In genomic region chr20:4864292-4864691, GRCh38 we compare ENCODE assay signal across 28 cellular contexts. TPM values are rescaled to one million over a fixed set of nuclear protein-coding genes. Genes with fewer than 3 reads are reported as not detected.
DNase-seq lines count a peak whose midpoint lies in the region; ATAC-seq, FAIRE-seq and TF ChIP-seq lines count a peak whose summit lies in the region.
"Had no signal": no experiment of that assay in that cellular context is flagged by ENCODE, and none has a peak within 500 bp of the region (broad histone marks: within the 10 kb centered on the region; RNA-seq: fewer than 3 reads in every experiment).

No MANE protein-coding gene starts in this region.

- BruUV-seq in HepG2 (replicated peaks; lab: Mats Ljungman, UMichigan): no TSS peak

- peaks cover 0 to 4% (median 0%) of the 10 kb centered on the region in 3 donors for H3K4me1 Mint-ChIP-seq in naive B cell
- H3K4me1 Mint-ChIP-seq: stimulated activated naive CD8-positive, alpha-beta T cell treated with anti-CD3 and anti-CD28 coated beads, Interleukin-15, amount 100 ng/mL, for 72 hours had no signal

- H3K4me3 Mint-ChIP-seq in naive B cell: no peak overlapping the region
- H3K4me3 Mint-ChIP-seq: stimulated activated naive CD8-positive, alpha-beta T cell treated with anti-CD3 and anti-CD28 coated beads, Interleukin-15, amount 100 ng/mL, for 72 hours; WTC11 had no signal

- H3K27ac ChIP-seq in HepG2 (ENCODE audit: extremely low read length, insufficient read depth, low read length): no peak overlapping the region
- no peak overlapping the region for H3K27ac ChIP-seq in right lobe of liver
- H3K27ac ChIP-seq in VCaP: peak overlapping the region; percentile 80
- H3K27ac ChIP-seq in upper lobe of right lung: no peak overlapping the region
- H3K27ac ChIP-seq in sigmoid colon: no peak overlapping the region
- H3K27ac ChIP-seq: esophagus squamous epithelium, thyroid gland had no signal

- peak overlapping the region in 4 of 6 donors; percentile 1 to 76 (median 54) for H3K27ac Mint-ChIP-seq in naive B cell
- H3K27ac Mint-ChIP-seq: WTC11 had no signal

- DNase-seq in HepG2 (ENCODE audit: low spot score) (peak; percentile 80), right lobe of liver (no peak), naive B cell (no peak), upper lobe of right lung (no peak), RPMI8226 (no peak), sigmoid colon (no peak)
- no peak for DNase-seq in activated CD4-positive, alpha-beta T cell treated with anti-CD3 and anti-CD28 coated beads for 4 hours
- DNase-seq: activated CD4-positive, alpha-beta T cell treated with anti-CD3 and anti-CD28 coated beads, Interleukin-2, amount 50 U/mL, for 1 hour; activated naive CD4-positive, alpha-beta T cell treated with anti-CD3 and anti-CD28 coated beads, Interleukin-2, amount 50 U/mL, for 16 hours; anterior cingulate cortex; COR-L47; cortex of kidney; esophagus squamous epithelium; foreskin melanocyte; KG1; mammary epithelial cell; MM.1S; NCI-H1436 treated with DMSO at 0.1 percent for 48 hours; stimulated activated naive CD8-positive, alpha-beta T cell treated with anti-CD3 and anti-CD28 coated beads, Interleukin-15, amount 100 ng/mL, for 72 hours; SW 1271; T1000; thyroid gland had no signal

- H3K9ac ChIP-seq in HepG2 (ENCODE audit: insufficient read depth, low read depth, low read length): no peak overlapping the region

- H3K36me3 Mint-ChIP-seq in naive B cell: peaks cover 22 to 38% of the 10 kb centered on the region in 2 donors

- TF ChIP-seq CTCF in HepG2 (CRISPR knock-in tag; IDR thresholded peaks at IDR 0.05) (no peak), right lobe of liver (IDR thresholded peaks at IDR 0.05) (no peak), VCaP (conservative IDR thresholded peaks at IDR 0.05) (no peak), upper lobe of right lung (IDR thresholded peaks at IDR 0.05) (no peak), sigmoid colon (IDR thresholded peaks at IDR 0.05) (no peak)

- no peak overlapping the region for H3K4me2 ChIP-seq in HepG2 (ENCODE audit: low read depth, low read length)

- no peaks in the 10 kb centered on the region for H3K79me2 ChIP-seq in HepG2 (ENCODE audit: insufficient read depth, low read length)

- WGBS in HepG2 (ENCODE audit: low lambda C conversion rate): 78% methylated on average over 5 of the region's 5 CpGs
- 78% methylated on average over 4 of the region's 5 CpGs for WGBS in right lobe of liver (ENCODE audit: insufficient coverage, low coverage, low lambda C conversion rate, missing lambda C conversion rate)
- 75 to 81% methylated on average over 5 of the region's 5 CpGs for WGBS in sigmoid colon, 2 donors

- H3K27me3 ChIP-seq in HepG2 (ENCODE audit: control insufficient read depth in 1 of 2, insufficient read depth in 2 of 2, low read length in 2 of 2) (no peaks in the 10 kb centered on the region), right lobe of liver (no peaks in the 10 kb centered on the region), upper lobe of right lung (no peaks in the 10 kb centered on the region), sigmoid colon (no peaks in the 10 kb centered on the region)
- H3K27me3 ChIP-seq: esophagus squamous epithelium, thyroid gland had no signal

- H3K36me3 ChIP-seq in HepG2 (replicated peaks in 1 of 2; ENCODE audit: control insufficient read depth in 1 of 2, insufficient read depth in 2 of 2, low read length in 2 of 2) (peaks cover 57 to 92% of the 10 kb centered on the region in 2 experiments), right lobe of liver (peaks cover 8 to 58% (median 14%) of the 10 kb centered on the region in 4 donors), upper lobe of right lung (peaks cover 58% of the 10 kb centered on the region), sigmoid colon (peaks cover 9 to 70% (median 18%) of the 10 kb centered on the region in 4 donors)

- H2AFZ ChIP-seq in HepG2 (ENCODE audit: low read length): no peak overlapping the region

- H3K9me3 Mint-ChIP-seq in naive B cell: no peaks in the 10 kb centered on the region
- H3K9me3 Mint-ChIP-seq: stimulated activated naive CD8-positive, alpha-beta T cell treated with anti-CD3 and anti-CD28 coated beads, Interleukin-15, amount 100 ng/mL, for 72 hours; WTC11 had no signal

- TF ChIP-seq POLR2A in HepG2 (IDR thresholded peaks at IDR 0.05; ENCODE audit: insufficient read depth in 1 of 2, low read depth in 2 of 2, low read length in 2 of 2) (no peak), right lobe of liver (IDR thresholded peaks at IDR 0.05) (no peak), sigmoid colon (IDR thresholded peaks at IDR 0.05) (no peak)

- 0 out of 2 replicates have a peak, but pooled peaks cover 9% of the 10 kb centered on the region for H3K4me1 ChIP-seq in HepG2 (ENCODE audit: insufficient read depth, low read length)
- peaks cover 0 to 14% (median 0%) of the 10 kb centered on the region in 4 donors for H3K4me1 ChIP-seq in right lobe of liver
- no peaks in the 10 kb centered on the region for H3K4me1 ChIP-seq in upper lobe of right lung
- no peaks in the 10 kb centered on the region for H3K4me1 ChIP-seq in sigmoid colon
- H3K4me1 ChIP-seq: thyroid gland had no signal

- H3K9me3 ChIP-seq in HepG2 (ENCODE audit: low read length) (no peaks in the 10 kb centered on the region), right lobe of liver (no peaks in the 10 kb centered on the region), upper lobe of right lung (no peaks in the 10 kb centered on the region), sigmoid colon (no peaks in the 10 kb centered on the region)
- H3K9me3 ChIP-seq: esophagus squamous epithelium, prostate gland, thyroid gland had no signal

- H3K27me3 Mint-ChIP-seq in naive B cell: no peaks in the 10 kb centered on the region
- H3K27me3 Mint-ChIP-seq: stimulated activated naive CD8-positive, alpha-beta T cell treated with anti-CD3 and anti-CD28 coated beads, Interleukin-15, amount 100 ng/mL, for 72 hours had no signal

- no peaks in the 10 kb centered on the region for H4K20me1 ChIP-seq in HepG2 (ENCODE audit: insufficient read depth, low read length)

- POLR2A ChIA-PET in HepG2 (lab: Yijun Ruan, JAX): no interaction called here

- CTCF ChIA-PET in HepG2 (lab: Yijun Ruan, JAX; ENCODE audit: low intra/inter-chr PET ratio, low total read pairs): no interaction called here

- in situ Hi-C loops in HepG2 (cut with HindIII; ENCODE audit: extremely low pct_ligation_motif_present, low pct_unique_long_range_greater_than_20kb): no loop called here

- TF ChIP-seq EP300 in HepG2 (IDR thresholded peaks at IDR 0.05; ENCODE audit: low read depth in 2 of 2, low read length in 2 of 2) (no peak), HepG2 (CRISPR knock-in tag; IDR thresholded peaks at IDR 0.05; ENCODE audit: borderline replicate concordance) (no peak), sigmoid colon (IDR thresholded peaks at IDR 0.05) (no peak)

- intact Hi-C loops in HepG2 (cut with micrococcal nuclease; ENCODE audit: unreplicated experiment) (no loop called here), right lobe of liver (cut with DNase I) (no loop called here), upper lobe of right lung (cut with DNase I) (no loop called here), sigmoid colon (cut with DNase I) (no loop called here)

- ATAC-seq in HepG2 (peak; percentile 37), right lobe of liver (no peak), naive B cell (ENCODE audit: low read depth in 2 of 2) (no peak), upper lobe of right lung (no peak)
- ATAC-seq: GM12878; HCT116; stimulated activated naive CD8-positive, alpha-beta T cell treated with anti-CD3 and anti-CD28 coated beads, Interleukin-15, amount 100 ng/mL, for 72 hours; WTC11 had no signal

- peak; percentile 15 for FAIRE-seq in HepG2 (lab: Jason Lieb, UNC)
- FAIRE-seq: GM12878, RCC 7860 had no signal

- no peak overlapping the region for H3K4me3 ChIP-seq in HepG2 (replicated peaks in 1 of 3; ENCODE audit: insufficient read depth in 1 of 3, low read depth in 2 of 3, low read length in 3 of 3)
- H3K4me3 ChIP-seq in right lobe of liver: no peak overlapping the region
- no peak overlapping the region for H3K4me3 ChIP-seq in upper lobe of right lung
- H3K4me3 ChIP-seq in sigmoid colon: no peak overlapping the region
- H3K4me3 ChIP-seq: esophagus squamous epithelium, GM12878, prostate gland, thyroid gland had no signal

- no peak for TF ChIP-seq RAD21 in HepG2 (CRISPR knock-in tag; IDR thresholded peaks at IDR 0.05)

TF ChIP-seq in HepG2, 621 proteins besides CTCF, POLR2A, EP300 and RAD21 (continues in another document):
- TF ChIP-seq ZNF768 (CRISPR knock-in tag; IDR thresholded peaks at IDR 0.05) (0 out of 2 replicates have a peak, but pooled peaks have one; percentile 21), ZNF552 (CRISPR knock-in tag; IDR thresholded peaks at IDR 0.05; ENCODE audit: borderline replicate concordance) (no peak), ZMAT3 (CRISPR knock-in tag; conservative IDR thresholded peaks at IDR 0.05) (no peak)

RNA-seq across cellular contexts. Expression of gene RASSF2, which starts 40.9 kb away (rescaled TPM):
- total RNA-seq in HepG2 (2016; rRNA removed; fragmentation: Illumina TruSeq; extraction: Trizol) (0.53 and 0.83 TPM in 2 replicates), right lobe of liver (1 to 10 TPM; 2.0 to 4.8 (median 4.2) TPM), upper lobe of right lung (35.3 TPM), sigmoid colon (10 to 100 TPM; 14.6 to 37.4 (median 17.8) TPM)
- total RNA-seq in HepG2 (2016; cell fraction: cytosol; rRNA removed; fragmentation: Illumina TruSeq; extraction: Trizol; ENCODE audit: low read depth): under 0.01 and 0.09 TPM in 2 replicates
- 0.61 and 0.86 TPM in 2 replicates for total RNA-seq in HepG2 (2016; cell fraction: insoluble cytoplasmic fraction; rRNA removed; fragmentation: Illumina TruSeq; extraction: Trizol)
- total RNA-seq in HepG2 (2016; cell fraction: membrane; rRNA removed; fragmentation: Illumina TruSeq; extraction: Trizol): 0.25 and 0.31 TPM in 2 replicates
- 0.19 and 0.44 TPM in 2 replicates for total RNA-seq in HepG2 (2016; cell fraction: nucleus; rRNA removed; fragmentation: Illumina TruSeq; extraction: Trizol)
- polyA plus RNA-seq in HepG2 (2011; rRNA removed) (0.09 and 0.16 TPM in 2 replicates), naive B cell (ENCODE audit: low read depth in 6 of 6) (10 to 100 TPM; 44.5 to 91.0 (median 59.7) TPM), sigmoid colon (10 to 100 TPM in 1 of 3 donors, 1 to 10 TPM in 2; 3.6 to 19.9 (median 5.5) TPM)
- polyA plus RNA-seq in HepG2 (2011; cell fraction: cytosol; rRNA removed): 0.09 and 0.10 TPM in 2 replicates
- polyA plus RNA-seq in HepG2 (2011; cell fraction: nucleus; rRNA removed): 0.11 and 0.19 TPM in 2 replicates
- polyA plus RNA-seq in HepG2 (2012): 0.05 and 0.08 TPM in 2 replicates
- 0.06 and 0.08 TPM in 2 replicates for polyA plus RNA-seq in HepG2 (2016; cell fraction: cytosol; fragmentation: Illumina TruSeq; extraction: Trizol; ENCODE audit: low read depth)
- polyA plus RNA-seq in HepG2 (2016; cell fraction: insoluble cytoplasmic fraction; fragmentation: Illumina TruSeq; extraction: Trizol; ENCODE audit: low read depth): 0.59 and 0.73 TPM in 2 replicates
- 0.10 and 0.11 TPM in 2 replicates for polyA plus RNA-seq in HepG2 (2016; cell fraction: membrane; fragmentation: Illumina TruSeq; extraction: Trizol; ENCODE audit: low read depth)
- 0.48 and 0.55 TPM in 2 replicates for polyA plus RNA-seq in HepG2 (2016; cell fraction: nucleus; fragmentation: Illumina TruSeq; extraction: Trizol; ENCODE audit: insufficient read depth, low read depth)
- 0.06 TPM in 1 of 2 replicates, not detected in the other for polyA minus RNA-seq in HepG2 (2011; rRNA and poly(A)+ RNA removed; ENCODE audit: low replicate concordance)
- 0.10 TPM in 1 of 2 replicates, not detected in the other for polyA minus RNA-seq in HepG2 (2011; cell fraction: cytosol; rRNA and poly(A)+ RNA removed)
- 0.12 and 0.13 TPM in 2 replicates for polyA minus RNA-seq in HepG2 (2011; cell fraction: nucleus; rRNA and poly(A)+ RNA removed)
